ENCODE assay signal across 40 cellular contexts in genomic region chr19:6451583-6452222, GRCh38. TPM values are rescaled to one million over a fixed set of nuclear protein-coding genes. Genes with fewer than 3 reads are reported as not detected.
DNase-seq lines count a peak whose midpoint lies in the region; ATAC-seq and TF ChIP-seq lines count a peak whose summit lies in the region.
"Had no signal": no experiment of that assay in that cellular context is flagged by ENCODE, and none has a peak within 500 bp of the region (broad histone marks: within the 10 kb centered on the region; RNA-seq: fewer than 3 reads in every experiment).

No MANE protein-coding gene starts in this region.

- H3K4me3 Mint-ChIP-seq in memory B cell, result no peak overlapping the region
- no peak overlapping the region for H3K4me3 Mint-ChIP-seq in stimulated activated naive B cell treated with anti-CD40 and anti-IgM and Interleukin-4, amounts not matched to agents 10 μg/mL and 1 μg/mL and 100 μg/mL, for 72 hours
- no peak overlapping the region for H3K4me3 Mint-ChIP-seq in endodermal cell
- H3K4me3 Mint-ChIP-seq: B cell; CD14-positive monocyte; CD4-positive, alpha-beta memory T cell; CD4-positive, alpha-beta T cell; CD4-positive, CD25-positive, alpha-beta regulatory T cell; CD8-positive, alpha-beta memory T cell; CD8-positive, alpha-beta T cell had no signal

- H4K20me1 ChIP-seq in osteoblast (ENCODE audit: insufficient read depth, low read length), result no peaks in the 10 kb centered on the region
- H4K20me1 ChIP-seq: BLaER1; BLaER1 treated with 17β-estradiol and CSF1 and Interleukin-3, amounts not matched to agents 10 nM and 100 nM had no signal

- H3K27ac ChIP-seq in osteoblast (ENCODE audit: low read depth, low read length) (no peak overlapping the region), thyroid gland (peak overlapping the region in 2 of 3 donors; percentile 24 to 53), endodermal cell (ENCODE audit: low read depth, low read length) (no peak overlapping the region)
- H3K27ac ChIP-seq: 22Rv1; A549; BLaER1; BLaER1 treated with 17β-estradiol and CSF1 and Interleukin-3, amounts not matched to agents 10 nM and 100 nM; C4-2B had no signal

- no peak overlapping the region for H3K4me2 ChIP-seq in osteoblast (ENCODE audit: insufficient read depth, low read length)
- H3K4me2 ChIP-seq: A549; BLaER1; BLaER1 treated with 17β-estradiol and CSF1 and Interleukin-3, amounts not matched to agents 10 nM and 100 nM had no signal

- intact Hi-C loops in thyroid gland (cut with DNase I), result no loop called here

- H3K9me3 Mint-ChIP-seq in memory B cell (peaks cover 4% of the 10 kb centered on the region), endodermal cell (peaks cover 28% of the 10 kb centered on the region)
- H3K9me3 Mint-ChIP-seq in stimulated activated naive B cell treated with anti-CD40 and anti-IgM and Interleukin-4, amounts not matched to agents 10 μg/mL and 1 μg/mL and 100 μg/mL, for 72 hours, result peaks cover 0 to 7% of the 10 kb centered on the region in 2 donors

- H3K4me1 Mint-ChIP-seq in memory B cell, result no peaks in the 10 kb centered on the region
- H3K4me1 Mint-ChIP-seq in stimulated activated naive B cell treated with anti-CD40 and anti-IgM and Interleukin-4, amounts not matched to agents 10 μg/mL and 1 μg/mL and 100 μg/mL, for 72 hours, result peaks cover 0 to 5% of the 10 kb centered on the region in 2 donors
- H3K4me1 Mint-ChIP-seq in endodermal cell, result no peaks in the 10 kb centered on the region
- H3K4me1 Mint-ChIP-seq: B cell; CD14-positive monocyte; CD8-positive, alpha-beta memory T cell had no signal

- H2AFZ ChIP-seq in osteoblast (ENCODE audit: low read length), result no peak overlapping the region

- no peaks in the 10 kb centered on the region for H3K79me2 ChIP-seq in osteoblast (ENCODE audit: insufficient read depth, low read length)

- H3K9me3 ChIP-seq in osteoblast (ENCODE audit: low read depth, low read length) (peaks cover 2% of the 10 kb centered on the region), thyroid gland (no peaks in the 10 kb centered on the region), MG63 (no peaks in the 10 kb centered on the region), endodermal cell (ENCODE audit: control insufficient read depth, low read length) (peaks cover 31% of the 10 kb centered on the region)
- H3K9me3 ChIP-seq: A549 had no signal

- ATAC-seq in memory B cell (ENCODE audit: low read depth), result no peak
- ATAC-seq in stimulated activated naive B cell treated with anti-CD40 and anti-IgM and Interleukin-4, amounts not matched to agents 10 μg/mL and 1 μg/mL and 100 μg/mL, for 72 hours (replicated peaks), result peak; percentile 53 to 57
- ATAC-seq: A549; CD8-positive, alpha-beta T cell had no signal

- H3K4me3 ChIP-seq in osteoblast (ENCODE audit: insufficient read depth, low read length) (no peak overlapping the region), thyroid gland (replicated peaks in 1 of 3) (no peak overlapping the region), MG63 (no peak overlapping the region), endodermal cell (ENCODE audit: low read length) (no peak overlapping the region)
- H3K4me3 ChIP-seq: A549; BLaER1; BLaER1 treated with 17β-estradiol and CSF1 and Interleukin-3, amounts not matched to agents 10 nM and 100 nM had no signal

- no peak for TF ChIP-seq POLR2A in thyroid gland (IDR thresholded peaks at IDR 0.05)

- H3K27me3 ChIP-seq in osteoblast (ENCODE audit: insufficient read depth, low read length) (no peaks in the 10 kb centered on the region), thyroid gland (no peaks in the 10 kb centered on the region), MG63 (no peaks in the 10 kb centered on the region), endodermal cell (ENCODE audit: control insufficient read depth, insufficient read depth, low read length, poor library complexity, severe bottlenecking) (no peaks in the 10 kb centered on the region)
- H3K27me3 ChIP-seq: BE2C; BLaER1; BLaER1 treated with 17β-estradiol and CSF1 and Interleukin-3, amounts not matched to agents 10 nM and 100 nM had no signal

- H3K36me3 ChIP-seq in osteoblast (ENCODE audit: insufficient read depth, low read length), result peaks cover 2% of the 10 kb centered on the region
- peaks cover 16 to 30% of the 10 kb centered on the region in 2 donors for H3K36me3 ChIP-seq in thyroid gland
- no peaks in the 10 kb centered on the region for H3K36me3 ChIP-seq in MG63
- peaks cover 43% of the 10 kb centered on the region for H3K36me3 ChIP-seq in endodermal cell (ENCODE audit: control insufficient read depth, insufficient read depth, low read length)

- 29 to 62% methylated on average over 7 of the region's 7 CpGs for WGBS in thyroid gland, 2 donors
- WGBS in endodermal cell (ENCODE audit: insufficient coverage in 1 of 2, insufficient read length in 1 of 2), 2 experiments, result 91 to 95% methylated on average over 6 to 7 of the region's 7 CpGs

- H3K4me1 ChIP-seq in osteoblast (ENCODE audit: insufficient read depth, low read length) (no peaks in the 10 kb centered on the region), thyroid gland (peaks cover 0 to 13% of the 10 kb centered on the region in 2 donors), endodermal cell (ENCODE audit: control insufficient read depth, insufficient read depth, low read length) (no peaks in the 10 kb centered on the region)
- H3K4me1 ChIP-seq: A549, BE2C, BLaER1, Caco-2 had no signal

- H3K9ac ChIP-seq in endodermal cell (ENCODE audit: extremely low read depth, low read length, poor library complexity, severe bottlenecking), result no peak overlapping the region
- H3K9ac ChIP-seq: BLaER1; BLaER1 treated with 17β-estradiol and CSF1 and Interleukin-3, amounts not matched to agents 10 nM and 100 nM had no signal

- DNase-seq in memory B cell (ENCODE audit: low spot score in 2 of 2) (no peak), osteoblast (ENCODE audit: insufficient read length, low spot score, missing footprints) (peak; percentile 46), thyroid gland (peak; percentile 80 to 84), MG63 (no peak), SHP77 treated with DMSO at 0.1 percent for 48 hours (lab: John Stamatoyannopoulos, UW) (no peak), cerebellar cortex (ENCODE audit: low spot score) (no peak), endodermal cell (no peak)
- DNase-seq in stimulated activated naive B cell treated with anti-CD40 and anti-IgM and Interleukin-4, amounts not matched to agents 10 μg/mL and 1 μg/mL and 100 μg/mL, for 72 hours, result no peak
- DNase-seq: 8988T; ACHN; AML-193; BE2C; C1 segment of cervical spinal cord; Caco-2; Calu3; CD4-positive, alpha-beta memory T cell; CD4-positive, alpha-beta T cell; CD4-positive, CD25-positive, alpha-beta regulatory T cell; CD8-positive, alpha-beta memory T cell; CD8-positive, alpha-beta T cell; COR-L47; DMS 273 treated with DMSO at 0.1 percent for 48 hours; DMS153; DMS53; DMS79; DMS79 treated with DMSO at 0.1 percent for 48 hours; DND-41; EL had no signal

- H3K27me3 Mint-ChIP-seq in memory B cell (no peaks in the 10 kb centered on the region), endodermal cell (ENCODE audit: insufficient read depth) (no peaks in the 10 kb centered on the region)
- H3K27me3 Mint-ChIP-seq in stimulated activated naive B cell treated with anti-CD40 and anti-IgM and Interleukin-4, amounts not matched to agents 10 μg/mL and 1 μg/mL and 100 μg/mL, for 72 hours, result no peaks in the 10 kb centered on the region
- H3K27me3 Mint-ChIP-seq: B cell; CD4-positive, alpha-beta memory T cell; CD4-positive, alpha-beta T cell; CD4-positive, CD25-positive, alpha-beta regulatory T cell; CD8-positive, alpha-beta memory T cell had no signal

- H3K36me3 Mint-ChIP-seq in memory B cell (peaks cover 40% of the 10 kb centered on the region), endodermal cell (ENCODE audit: low read depth) (peaks cover 57% of the 10 kb centered on the region)
- peaks cover 23 to 46% of the 10 kb centered on the region in 2 donors for H3K36me3 Mint-ChIP-seq in stimulated activated naive B cell treated with anti-CD40 and anti-IgM and Interleukin-4, amounts not matched to agents 10 μg/mL and 1 μg/mL and 100 μg/mL, for 72 hours
- H3K36me3 Mint-ChIP-seq: CD14-positive monocyte had no signal

- no peak for TF ChIP-seq CTCF in osteoblast (IDR thresholded peaks at IDR 0.05; ENCODE audit: extremely low read depth, low read depth, low read length)
- TF ChIP-seq CTCF in thyroid gland (IDR thresholded peaks at IDR 0.05), result peak in 2 of 6 experiments; percentile 6 to 14
- no peak for TF ChIP-seq CTCF in endodermal cell (conservative IDR thresholded peaks at IDR 0.05)

- peak overlapping the region; percentile 26 for H3K27ac Mint-ChIP-seq in memory B cell
- H3K27ac Mint-ChIP-seq in stimulated activated naive B cell treated with anti-CD40 and anti-IgM and Interleukin-4, amounts not matched to agents 10 μg/mL and 1 μg/mL and 100 μg/mL, for 72 hours, result no peak overlapping the region
- no peak overlapping the region for H3K27ac Mint-ChIP-seq in endodermal cell
- H3K27ac Mint-ChIP-seq: B cell; CD14-positive monocyte; CD4-positive, alpha-beta memory T cell; CD4-positive, alpha-beta T cell; CD4-positive, CD25-positive, alpha-beta regulatory T cell; CD8-positive, alpha-beta T cell had no signal

RNA-seq across cellular contexts. Expression of gene SLC25A23, which starts 7.9 kb away (rescaled TPM):
- total RNA-seq in osteoblast (22.8 and 23.6 TPM in 2 replicates), thyroid gland (100 to 1,000 TPM in 3 of 4 donors, 10 to 100 TPM in 1; 75.2 to 214 (median 152) TPM), endodermal cell (10 to 100 TPM; 34.9 to 39.5 TPM)
- total RNA-seq in MG63 (2014; rRNA removed; shearing (Covaris generic); ENCODE audit: low replicate concordance), result 8.5 and 10.9 TPM in 2 replicates
- 47.3 TPM for polyA plus RNA-seq in endodermal cell (2013, experiment 1 of 2)
- 45.8 TPM for polyA plus RNA-seq in endodermal cell (2013, experiment 2 of 2)

RNA-seq across cellular contexts. Expression of gene CRB3, which starts 12.4 kb away (rescaled TPM):
- total RNA-seq in osteoblast (not detected in 2 replicates), thyroid gland (10 to 100 TPM; 21.0 to 65.2 (median 45.3) TPM), endodermal cell (10 to 100 TPM; 46.4 to 50.9 TPM)
- not detected in 2 replicates for total RNA-seq in MG63 (2014; rRNA removed; shearing (Covaris generic); ENCODE audit: low replicate concordance)
- 5.0 TPM for polyA plus RNA-seq in endodermal cell (2013, experiment 1 of 2)
- 4.1 TPM for polyA plus RNA-seq in endodermal cell (2013, experiment 2 of 2)
- total RNA-seq: A172, A673, Daoy had no signal
- polyA plus RNA-seq: AG04450, BJ, CD14-positive monocyte had no signal

RNA-seq across cellular contexts. Expression of gene SLC25A41, which starts 18.1 kb away (rescaled TPM):
- total RNA-seq in osteoblast (not detected in 2 replicates), thyroid gland (under 1 TPM in 1 of 4 donors, not detected in 3; 0.33 TPM), endodermal cell (under 1 TPM in 1 of 2 donors, not detected in 1; 0.46 TPM)
- not detected in 2 replicates for total RNA-seq in MG63 (2014; rRNA removed; shearing (Covaris generic); ENCODE audit: low replicate concordance)
- 0.85 TPM for polyA plus RNA-seq in endodermal cell (2013, experiment 1 of 2)
- 0.54 TPM for polyA plus RNA-seq in endodermal cell (2013, experiment 2 of 2)
- total RNA-seq: Caco-2; CD4-positive, alpha-beta memory T cell; CD8-positive, alpha-beta T cell; Daoy had no signal
- polyA plus RNA-seq: AG04450; CD14-positive monocyte; CD4-positive, alpha-beta memory T cell; CD8-positive, alpha-beta memory T cell had no signal

RNA-seq across cellular contexts. Expression of gene KHSRP, which starts 27.1 kb away (rescaled TPM):
- total RNA-seq in osteoblast, result 89.9 and 90.5 TPM in 2 replicates
- total RNA-seq in thyroid gland, result 100 to 1,000 TPM in 3 of 4 donors, 10 to 100 TPM in 1; 92.9 to 141 (median 118) TPM
- 65.4 and 82.7 TPM in 2 replicates for total RNA-seq in MG63 (2014; rRNA removed; shearing (Covaris generic); ENCODE audit: low replicate concordance)
- 100 to 1,000 TPM; 454 to 476 TPM for total RNA-seq in endodermal cell
- 418 TPM for polyA plus RNA-seq in endodermal cell (2013, experiment 1 of 2)
- 377 TPM for polyA plus RNA-seq in endodermal cell (2013, experiment 2 of 2)

RNA-seq across cellular contexts. Expression of gene DENND1C, which starts 29.9 kb away (rescaled TPM):
- total RNA-seq in osteoblast, result not detected in 2 replicates
- total RNA-seq in thyroid gland, result 1 to 10 TPM in 3 of 4 donors, not detected in 1; 1.3 to 2.1 (median 1.8) TPM
- total RNA-seq in MG63 (2014; rRNA removed; shearing (Covaris generic); ENCODE audit: low replicate concordance), result not detected in 2 replicates
- 1 to 10 TPM; 1.7 to 2.1 TPM for total RNA-seq in endodermal cell
- 0.75 TPM for polyA plus RNA-seq in endodermal cell (2013, experiment 1 of 2)
- polyA plus RNA-seq in endodermal cell (2013, experiment 2 of 2), result 0.79 TPM
- total RNA-seq: A172, Calu3, Daoy had no signal
- polyA plus RNA-seq: AG04450 had no signal

Comparison
In these comparisons a context has a peak if more than half of its experiments do, and no peak if none do; other contexts are left out.
1. DNase-seq: peak in osteoblast (single experiment) and thyroid gland (2 of 2); none in memory B cell (0 of 2), stimulated activated naive B cell treated with anti-CD40 and anti-IgM and Interleukin-4, amounts not matched to agents 10 μg/mL and 1 μg/mL and 100 μg/mL, for 72 hours (single experiment), MG63 (single experiment), SHP77 treated with DMSO at 0.1 percent for 48 hours (single experiment), cerebellar cortex (single experiment) and endodermal cell (single experiment).
2. H3K27ac ChIP-seq: peak in thyroid gland (2 of 3); none in osteoblast (single experiment) and endodermal cell (single experiment).
3. RNA of gene CRB3, which starts 12.4 kb away (total RNA-seq): 21.0 to 65.2 TPM in thyroid gland and 46.4 to 50.9 TPM in endodermal cell; not detected in osteoblast and not detected in MG63; every median in the first group is over 10 times any median in the second.